25 cellular contexts compared by ENCODE assay signal in genomic region chr2:68917034-68917718, GRCh38. TPM values are rescaled to one million over a fixed set of nuclear protein-coding genes. Genes with fewer than 3 reads are reported as not detected.
"Had no signal": no experiment of that assay in that cellular context is flagged by ENCODE, and none has a peak within 500 bp of the region (broad histone marks: within the 10 kb centered on the region; RNA-seq: fewer than 3 reads in every experiment).

No MANE protein-coding gene starts in this region.

- H3K36me3 Mint-ChIP-seq: activated naive CD4-positive, alpha-beta T cell treated with anti-CD3 and anti-CD28 coated beads, Interleukin-2, amount 50 U/mL, for 72 hours; memory B cell; naive B cell; stimulated activated memory B cell treated with anti-CD40 and anti-IgM and Interleukin-4, amounts not matched to agents 10 μg/mL and 1 μg/mL and 100 μg/mL, for 72 hours; WTC11 had no signal

- H3K4me3 Mint-ChIP-seq: activated CD4-positive, alpha-beta T cell treated with anti-CD3 and anti-CD28 coated beads for 36 hours; endodermal cell; memory B cell; naive B cell; stimulated activated memory B cell treated with anti-CD40 and anti-IgM and Interleukin-4, amounts not matched to agents 10 μg/mL and 1 μg/mL and 100 μg/mL, for 72 hours; WTC11 had no signal

- H3K27ac ChIP-seq: colonic mucosa, gastrocnemius medialis, ovary, sigmoid colon, spleen, testis, upper lobe of right lung had no signal

- H3K9me3 Mint-ChIP-seq: endodermal cell; memory B cell; naive B cell; stimulated activated memory B cell treated with anti-CD40 and anti-IgM and Interleukin-4, amounts not matched to agents 10 μg/mL and 1 μg/mL and 100 μg/mL, for 72 hours had no signal

- ATAC-seq: activated CD4-positive, alpha-beta T cell treated with anti-CD3 and anti-CD28 coated beads for 36 hours; activated naive CD4-positive, alpha-beta T cell treated with anti-CD3 and anti-CD28 coated beads, Interleukin-2, amount 50 U/mL, for 72 hours; mucosa of descending colon; stimulated activated memory B cell treated with anti-CD40 and anti-IgM and Interleukin-4, amounts not matched to agents 10 μg/mL and 1 μg/mL and 100 μg/mL, for 72 hours; upper lobe of right lung; WTC11 had no signal

- H3K27ac Mint-ChIP-seq: activated CD4-positive, alpha-beta T cell treated with anti-CD3 and anti-CD28 coated beads for 36 hours; activated naive CD4-positive, alpha-beta T cell treated with anti-CD3 and anti-CD28 coated beads, Interleukin-2, amount 50 U/mL, for 72 hours; endodermal cell; memory B cell; naive B cell; stimulated activated memory B cell treated with anti-CD40 and anti-IgM and Interleukin-4, amounts not matched to agents 10 μg/mL and 1 μg/mL and 100 μg/mL, for 72 hours; WTC11 had no signal

- H3K4me3 ChIP-seq: colonic mucosa, gastrocnemius medialis, mucosa of descending colon, ovary, sigmoid colon, spleen, testis, upper lobe of right lung had no signal

- H3K4me1 Mint-ChIP-seq: activated CD4-positive, alpha-beta T cell treated with anti-CD3 and anti-CD28 coated beads for 36 hours; memory B cell; naive B cell; stimulated activated memory B cell treated with anti-CD40 and anti-IgM and Interleukin-4, amounts not matched to agents 10 μg/mL and 1 μg/mL and 100 μg/mL, for 72 hours had no signal

- H3K36me3 ChIP-seq: colonic mucosa, gastrocnemius medialis, ovary, sigmoid colon, spleen, upper lobe of right lung had no signal

- DNase-seq: activated CD4-positive, alpha-beta T cell treated with anti-CD3 and anti-CD28 coated beads for 36 hours; activated CD4-positive, alpha-beta T cell treated with anti-CD3 and anti-CD28 coated beads, Interleukin-2, amount 50 U/mL, for 48 hours; activated gamma-delta T cell treated with Interleukin-2 at 50 U/mL for 16 hours; amniotic stem cell; colonic mucosa; endodermal cell; gastrocnemius medialis; kidney glomerular epithelial cell; left ventricle myocardium superior; mucosa of descending colon; naive B cell; ovary; sigmoid colon; spleen; stimulated activated CD4-positive, alpha-beta T cell treated with anti-CD3 and anti-CD28 coated beads, Interleukin-4, amount 100 ng/mL, for 4 hours; testis; upper lobe of right lung had no signal

- H3K4me1 ChIP-seq: colonic mucosa, gastrocnemius medialis, testis, upper lobe of right lung had no signal

- H3K27me3 ChIP-seq: colonic mucosa, gastrocnemius medialis, ovary, sigmoid colon, spleen, testis, upper lobe of right lung had no signal

- H3K9me3 ChIP-seq: colonic mucosa, gastrocnemius medialis, mucosa of descending colon, ovary, sigmoid colon, spleen, testis, upper lobe of right lung had no signal

- H3K27me3 Mint-ChIP-seq: activated CD4-positive, alpha-beta T cell treated with anti-CD3 and anti-CD28 coated beads for 36 hours; memory B cell; naive B cell; stimulated activated memory B cell treated with anti-CD40 and anti-IgM and Interleukin-4, amounts not matched to agents 10 μg/mL and 1 μg/mL and 100 μg/mL, for 72 hours had no signal

RNA-seq across cellular contexts. Expression of gene GKN2, which starts 35.5 kb away (rescaled TPM):
- total RNA-seq: activated CD4-positive, alpha-beta T cell treated with anti-CD3 and anti-CD28 coated beads for 36 hours; activated naive CD4-positive, alpha-beta T cell treated with anti-CD3 and anti-CD28 coated beads, Interleukin-2, amount 50 U/mL, for 72 hours; cardiac septum; endodermal cell; epithelial cell of proximal tubule; gastrocnemius medialis; left ventricle myocardium superior; mucosa of descending colon; ovary; pulmonary artery endothelial cell; sigmoid colon; spleen; T-helper 2 cell treated with Interferon-gamma antibody and Interleukin-4, amounts not matched to agents 100 ng/mL and 5 ng/mL, for 36 hours; testis; WTC11 had no signal

RNA-seq across cellular contexts. Expression of gene BMP10, which starts 46.0 kb away (rescaled TPM):
- total RNA-seq: activated CD4-positive, alpha-beta T cell treated with anti-CD3 and anti-CD28 coated beads for 36 hours; activated naive CD4-positive, alpha-beta T cell treated with anti-CD3 and anti-CD28 coated beads, Interleukin-2, amount 50 U/mL, for 72 hours; colonic mucosa; endodermal cell; epithelial cell of proximal tubule; gastrocnemius medialis; ovary; pulmonary artery endothelial cell; sigmoid colon; spleen; testis; WTC11 had no signal
- polyA plus RNA-seq: ovary, sigmoid colon, spleen had no signal

RNA-seq across cellular contexts. Expression of gene GKN1, which starts 57.3 kb away (rescaled TPM):
- total RNA-seq: activated CD4-positive, alpha-beta T cell treated with anti-CD3 and anti-CD28 coated beads for 36 hours; activated naive CD4-positive, alpha-beta T cell treated with anti-CD3 and anti-CD28 coated beads, Interleukin-2, amount 50 U/mL, for 72 hours; cardiac septum; colonic mucosa; endodermal cell; epithelial cell of proximal tubule; gastrocnemius medialis; left ventricle myocardium superior; mucosa of descending colon; ovary; pulmonary artery endothelial cell; sigmoid colon; spleen; T-helper 2 cell treated with Interferon-gamma antibody and Interleukin-4, amounts not matched to agents 100 ng/mL and 5 ng/mL, for 36 hours; testis; upper lobe of right lung; WTC11 had no signal
- polyA plus RNA-seq: ovary had no signal
